In genomic region chr12:51797301-51797700, GRCh38 we compare ENCODE assay signal across 2 cellular contexts.
A peak's percentile ranks its signal among the peaks of the same experiment; 100 is the strongest.
TF ChIP-seq lines count a peak whose summit lies in the region.

No MANE protein-coding gene starts in this region.

TF ChIP-seq in K562, 482 proteins besides CTCF, POLR2A, EP300 and RAD21:
- TF ChIP-seq ATF6 (CRISPR knock-in tag; IDR thresholded peaks at IDR 0.05) (no peak), ZNF347 (CRISPR knock-in tag; IDR thresholded peaks at IDR 0.05; ENCODE audit: low read depth) (no peak), FOXM1 (IDR thresholded peaks at IDR 0.05; ENCODE audit: low read depth) (no peak), FOXM1 (CRISPR knock-in tag; IDR thresholded peaks at IDR 0.05; ENCODE audit: low read depth) (no peak), TFE3 (CRISPR knock-in tag; IDR thresholded peaks at IDR 0.05) (peak; percentile 34), U2AF2 (optimal IDR thresholded peaks at IDR 0.05; ENCODE audit: low read depth, low read length) (no peak), SRF (CRISPR knock-in tag; IDR thresholded peaks at IDR 0.05) (no peak), BRF1 (IDR thresholded peaks at IDR 0.05; ENCODE audit: borderline replicate concordance, extremely low read depth, insufficient read length) (no peak), RAD51 (IDR thresholded peaks at IDR 0.05; ENCODE audit: borderline replicate concordance, low read depth) (peak; percentile 42; the same call in 1 of the 2 replicates), SNAPC5 (CRISPR knock-in tag; IDR thresholded peaks at IDR 0.05) (no peak), SNIP1 (IDR thresholded peaks at IDR 0.05; ENCODE audit: low read depth) (no peak), ZNF589 (CRISPR knock-in tag; IDR thresholded peaks at IDR 0.05; ENCODE audit: low read depth) (no peak)

TF ChIP-seq in HEK293T, 16 proteins besides CTCF, POLR2A, EP300 and RAD21:
- TF ChIP-seq TARDBP (IDR thresholded peaks at IDR 0.05) (no peak), ELF4 (IDR thresholded peaks at IDR 0.05) (no peak), NFRKB (IDR thresholded peaks at IDR 0.05) (no peak), L3MBTL2 (conservative IDR thresholded peaks at IDR 0.05) (no peak), LEF1 (IDR thresholded peaks at IDR 0.05; ENCODE audit: borderline replicate concordance) (no peak), FOXK2 (IDR thresholded peaks at IDR 0.05) (no peak), CTBP1 (IDR thresholded peaks at IDR 0.05; ENCODE audit: borderline replicate concordance) (no peak), BHLHE40 (IDR thresholded peaks at IDR 0.05; ENCODE audit: borderline replicate concordance) (no peak), FOXM1 (IDR thresholded peaks at IDR 0.05; ENCODE audit: borderline replicate concordance) (no peak), ARNT (IDR thresholded peaks at IDR 0.05) (no peak), SUZ12 (IDR thresholded peaks at IDR 0.05) (no peak), ZNF384 (IDR thresholded peaks at IDR 0.05) (no peak), SP1 (IDR thresholded peaks at IDR 0.05) (no peak), FOXA1 (IDR thresholded peaks at IDR 0.05) (no peak)
